2 cellular contexts compared by ENCODE assay signal in the genomic region with DNA sequence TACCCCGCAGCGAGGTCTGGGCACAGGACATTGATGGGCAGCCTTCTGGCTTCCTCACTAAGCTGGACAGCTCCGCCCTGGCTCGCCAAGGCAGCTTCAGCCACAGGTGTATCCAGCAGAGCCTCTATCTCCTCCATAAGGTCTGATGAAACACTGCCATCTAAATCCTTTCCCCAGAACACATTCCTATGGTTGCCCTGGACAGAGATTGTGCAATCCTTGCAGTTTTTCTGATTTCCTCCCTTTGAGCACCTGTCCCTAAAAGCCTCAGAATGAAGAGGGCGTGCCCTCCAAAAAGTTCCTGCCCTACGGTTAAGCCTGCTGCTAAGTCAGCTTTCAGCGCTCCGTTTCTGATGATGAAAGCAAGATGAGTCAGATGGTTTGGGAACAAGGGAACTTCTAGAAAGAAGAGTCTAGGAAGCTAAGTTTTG.
TF ChIP-seq lines count a peak whose summit lies in the region.

No MANE protein-coding gene starts in this region.

TF ChIP-seq in A549, 52 proteins besides CTCF, POLR2A, EP300 and RAD21:
- TF ChIP-seq MAFK (IDR thresholded peaks at IDR 0.05; ENCODE audit: partially characterized antibody): peak; percentile 62
- TF ChIP-seq, protein P1, sequence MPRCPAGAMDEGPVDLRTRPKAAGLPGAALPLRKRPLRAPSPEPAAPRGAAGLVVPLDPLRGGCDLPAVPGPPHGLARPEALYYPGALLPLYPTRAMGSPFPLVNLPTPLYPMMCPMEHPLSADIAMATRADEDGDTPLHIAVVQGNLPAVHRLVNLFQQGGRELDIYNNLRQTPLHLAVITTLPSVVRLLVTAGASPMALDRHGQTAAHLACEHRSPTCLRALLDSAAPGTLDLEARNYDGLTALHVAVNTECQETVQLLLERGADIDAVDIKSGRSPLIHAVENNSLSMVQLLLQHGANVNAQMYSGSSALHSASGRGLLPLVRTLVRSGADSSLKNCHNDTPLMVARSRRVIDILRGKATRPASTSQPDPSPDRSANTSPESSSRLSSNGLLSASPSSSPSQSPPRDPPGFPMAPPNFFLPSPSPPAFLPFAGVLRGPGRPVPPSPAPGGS (IDR thresholded peaks at IDR 0.05): no peak
- peak; percentile 54 to 65; a peak in 3 of 4 replicates for TF ChIP-seq CEBPB (IDR thresholded peaks at IDR 0.05)
TF ChIP-seq in A549: peak in this region for 2.

TF ChIP-seq in SK-N-SH treated with all-trans-retinoic acid at 6 μM for 48 hours, 23 proteins besides CTCF, POLR2A, EP300 and RAD21:
- TF ChIP-seq ARNTL (CRISPR knock-in tag; IDR thresholded peaks at IDR 0.05; ENCODE audit: borderline replicate concordance, low read depth) (no peak), OSR1 (CRISPR knock-in tag; IDR thresholded peaks at IDR 0.05) (no peak), SNAI2 (CRISPR knock-in tag; IDR thresholded peaks at IDR 0.05) (no peak), ZFP30 (CRISPR knock-in tag; IDR thresholded peaks at IDR 0.05) (no peak), ZFP3 (CRISPR knock-in tag; IDR thresholded peaks at IDR 0.05) (no peak), TOX (CRISPR knock-in tag; IDR thresholded peaks at IDR 0.05; ENCODE audit: borderline replicate concordance) (no peak), RARB (CRISPR knock-in tag; IDR thresholded peaks at IDR 0.05) (no peak), PPARA (CRISPR knock-in tag; IDR thresholded peaks at IDR 0.05; ENCODE audit: borderline replicate concordance) (no peak), ZNF8 (CRISPR knock-in tag; IDR thresholded peaks at IDR 0.05) (no peak), ESRRG (CRISPR knock-in tag; IDR thresholded peaks at IDR 0.05) (no peak), GLIS3 (CRISPR knock-in tag; IDR thresholded peaks at IDR 0.05) (no peak)
- TF ChIP-seq, protein P2, sequence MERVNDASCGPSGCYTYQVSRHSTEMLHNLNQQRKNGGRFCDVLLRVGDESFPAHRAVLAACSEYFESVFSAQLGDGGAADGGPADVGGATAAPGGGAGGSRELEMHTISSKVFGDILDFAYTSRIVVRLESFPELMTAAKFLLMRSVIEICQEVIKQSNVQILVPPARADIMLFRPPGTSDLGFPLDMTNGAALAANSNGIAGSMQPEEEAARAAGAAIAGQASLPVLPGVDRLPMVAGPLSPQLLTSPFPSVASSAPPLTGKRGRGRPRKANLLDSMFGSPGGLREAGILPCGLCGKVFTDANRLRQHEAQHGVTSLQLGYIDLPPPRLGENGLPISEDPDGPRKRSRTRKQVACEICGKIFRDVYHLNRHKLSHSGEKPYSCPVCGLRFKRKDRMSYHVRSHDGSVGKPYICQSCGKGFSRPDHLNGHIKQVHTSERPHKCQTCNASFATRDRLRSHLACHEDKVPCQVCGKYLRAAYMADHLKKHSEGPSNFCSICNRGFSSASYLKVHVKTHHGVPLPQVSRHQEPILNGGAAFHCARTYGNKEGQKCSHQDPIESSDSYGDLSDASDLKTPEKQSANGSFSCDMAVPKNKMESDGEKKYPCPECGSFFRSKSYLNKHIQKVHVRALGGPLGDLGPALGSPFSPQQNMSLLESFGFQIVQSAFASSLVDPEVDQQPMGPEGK (CRISPR knock-in tag; IDR thresholded peaks at IDR 0.05; ENCODE audit: borderline replicate concordance): no peak
- TF ChIP-seq, protein P3, sequence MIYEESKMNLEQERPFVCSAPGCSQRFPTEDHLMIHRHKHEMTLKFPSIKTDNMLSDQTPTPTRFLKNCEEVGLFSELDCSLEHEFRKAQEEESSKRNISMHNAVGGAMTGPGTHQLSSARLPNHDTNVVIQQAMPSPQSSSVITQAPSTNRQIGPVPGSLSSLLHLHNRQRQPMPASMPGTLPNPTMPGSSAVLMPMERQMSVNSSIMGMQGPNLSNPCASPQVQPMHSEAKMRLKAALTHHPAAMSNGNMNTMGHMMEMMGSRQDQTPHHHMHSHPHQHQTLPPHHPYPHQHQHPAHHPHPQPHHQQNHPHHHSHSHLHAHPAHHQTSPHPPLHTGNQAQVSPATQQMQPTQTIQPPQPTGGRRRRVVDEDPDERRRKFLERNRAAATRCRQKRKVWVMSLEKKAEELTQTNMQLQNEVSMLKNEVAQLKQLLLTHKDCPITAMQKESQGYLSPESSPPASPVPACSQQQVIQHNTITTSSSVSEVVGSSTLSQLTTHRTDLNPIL (CRISPR knock-in tag; IDR thresholded peaks at IDR 0.05; ENCODE audit: low read depth): no peak
- TF ChIP-seq, protein P4, sequence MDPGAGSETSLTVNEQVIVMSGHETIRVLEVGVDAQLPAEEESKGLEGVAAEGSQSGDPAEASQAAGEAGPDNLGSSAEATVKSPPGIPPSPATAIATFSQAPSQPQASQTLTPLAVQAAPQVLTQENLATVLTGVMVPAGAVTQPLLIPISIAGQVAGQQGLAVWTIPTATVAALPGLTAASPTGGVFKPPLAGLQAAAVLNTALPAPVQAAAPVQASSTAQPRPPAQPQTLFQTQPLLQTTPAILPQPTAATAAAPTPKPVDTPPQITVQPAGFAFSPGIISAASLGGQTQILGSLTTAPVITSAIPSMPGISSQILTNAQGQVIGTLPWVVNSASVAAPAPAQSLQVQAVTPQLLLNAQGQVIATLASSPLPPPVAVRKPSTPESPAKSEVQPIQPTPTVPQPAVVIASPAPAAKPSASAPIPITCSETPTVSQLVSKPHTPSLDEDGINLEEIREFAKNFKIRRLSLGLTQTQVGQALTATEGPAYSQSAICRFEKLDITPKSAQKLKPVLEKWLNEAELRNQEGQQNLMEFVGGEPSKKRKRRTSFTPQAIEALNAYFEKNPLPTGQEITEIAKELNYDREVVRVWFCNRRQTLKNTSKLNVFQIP (CRISPR knock-in tag; IDR thresholded peaks at IDR 0.05; ENCODE audit: borderline replicate concordance, low read depth): no peak
